ENCODE assay signal across 8 cellular contexts in the genomic region with DNA sequence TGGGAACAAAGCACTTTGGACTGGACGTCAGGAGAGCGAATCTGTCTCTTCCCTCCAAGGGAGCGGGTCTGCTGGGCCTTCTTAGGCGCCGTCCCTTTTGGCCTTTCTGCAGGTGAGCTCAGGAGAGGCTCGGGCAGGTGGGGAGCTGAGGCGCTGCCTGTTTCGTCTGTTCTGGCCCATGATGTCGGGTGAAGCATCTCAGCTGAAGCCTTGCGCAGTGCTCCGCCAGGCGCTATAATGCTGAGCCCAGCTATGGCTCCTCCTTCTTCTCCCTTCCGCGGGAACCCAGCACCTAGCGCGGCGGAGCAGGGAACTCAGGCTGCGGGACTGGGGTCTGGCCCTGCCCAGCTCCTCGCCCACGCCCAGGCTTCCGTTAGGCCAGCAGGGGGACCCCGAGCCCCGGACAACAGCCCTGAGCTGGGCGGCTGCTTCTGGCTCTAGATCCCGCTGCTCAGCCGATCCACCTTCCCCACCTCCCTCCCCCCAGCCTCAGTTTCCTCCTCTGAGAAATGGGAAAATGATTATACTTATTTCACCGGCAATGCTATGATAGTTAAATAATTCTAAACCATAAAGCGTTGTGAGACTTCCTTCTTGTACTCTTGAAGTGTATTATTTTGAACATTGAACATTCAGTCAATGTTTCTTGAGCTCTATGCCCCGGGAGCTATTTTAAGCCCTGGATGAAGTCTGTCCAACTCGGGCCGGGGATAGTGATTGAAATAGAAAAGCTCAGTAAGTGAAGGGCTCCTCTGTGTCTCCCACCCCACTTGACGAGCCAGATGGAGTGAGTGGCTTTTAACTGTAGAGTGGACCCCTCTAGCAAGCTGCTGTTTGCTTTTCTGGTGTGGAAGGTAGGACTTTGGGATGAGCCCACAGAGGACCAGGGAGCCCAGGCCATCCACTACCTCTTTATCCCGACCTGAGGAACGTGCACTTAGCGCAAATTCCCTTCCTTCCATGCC. TPM values are rescaled to one million over a fixed set of nuclear protein-coding genes. Genes with fewer than 3 reads are reported as not detected.
DNase-seq lines count a peak whose midpoint lies in the region; ATAC-seq and TF ChIP-seq lines count a peak whose summit lies in the region.

No MANE protein-coding gene starts in this region.

- no peak overlapping the region for H3K4me3 ChIP-seq in gastroesophageal sphincter

- H3K27me3 ChIP-seq in gastroesophageal sphincter, result peaks cover 68% of the 10 kb centered on the region

- H3K4me1 ChIP-seq in gastroesophageal sphincter, result peaks cover 0 to 9% (median 0%) of the 10 kb centered on the region in 3 donors

- H3K9me3 ChIP-seq in gastroesophageal sphincter, result no peaks in the 10 kb centered on the region

- DNase-seq in 8988T (peak; percentile 93), GM03348 (ENCODE audit: low spot score) (peak; percentile 91), NCI-H1930 (lab: John Stamatoyannopoulos, UW) (peak; percentile 31 to 53), occipital lobe (lab: John Stamatoyannopoulos, UW) (peak; percentile 31)
- peak; percentile 11 for DNase-seq in activated CD4-positive, alpha-beta T cell treated with anti-CD3 and anti-CD28 coated beads, Interleukin-2, amount 50 U/mL, for 1 hour

- H3K36me3 ChIP-seq in gastroesophageal sphincter, result no peaks in the 10 kb centered on the region

- 8 to 30% methylated on average over 13 to 17 of the region's 35 CpGs for WGBS in gastroesophageal sphincter (ENCODE audit: low coverage in 1 of 2), 2 donors

- no peak overlapping the region for H3K27ac ChIP-seq in gastroesophageal sphincter

- TF ChIP-seq CTCF in gastroesophageal sphincter (IDR thresholded peaks at IDR 0.05), result peak in 3 of 4 experiments; percentile 71 to 89 (median 79)

- ATAC-seq in gastroesophageal sphincter (peak; percentile 88), GM18498 (IDR thresholded peaks at IDR 0.05; ENCODE audit: unreplicated experiment) (no peak), HG03457 (IDR thresholded peaks at IDR 0.05; ENCODE audit: unreplicated experiment) (no peak)

- TF ChIP-seq POLR2A in gastroesophageal sphincter (IDR thresholded peaks at IDR 0.05), result no peak

- TF ChIP-seq EP300 in gastroesophageal sphincter (IDR thresholded peaks at IDR 0.05), result no peak

RNA-seq across cellular contexts. Expression of a gene that starts 9.6 kb away (rescaled TPM):
- total RNA-seq in gastroesophageal sphincter, result 1 to 10 TPM in 1 of 4 donors, under 1 TPM in 3; 0.16 to 2.7 (median 0.33) TPM
- total RNA-seq in occipital lobe, result 24.0 TPM

RNA-seq across cellular contexts. Expression of a gene that starts 32.1 kb away (rescaled TPM):
- under 1 TPM in 1 of 4 donors, not detected in 3; 0.35 TPM for total RNA-seq in gastroesophageal sphincter
- not detected for total RNA-seq in occipital lobe

RNA-seq across cellular contexts. Expression of a gene that starts 57.7 kb away (rescaled TPM):
- total RNA-seq in gastroesophageal sphincter (not detected), occipital lobe (not detected)

Comparison
In these comparisons a context has a peak if more than half of its experiments do, and no peak if none do; other contexts are left out.
1. DNase-seq: peak in every context shown above with its lines; median percentile 93 in 8988T; 91 in GM03348; 42 in NCI-H1930; 31 in occipital lobe; 11 in activated CD4-positive, alpha-beta T cell treated with anti-CD3 and anti-CD28 coated beads, Interleukin-2, amount 50 U/mL, for 1 hour.